ENCODE assay signal across 8 cellular contexts in the genomic region with DNA sequence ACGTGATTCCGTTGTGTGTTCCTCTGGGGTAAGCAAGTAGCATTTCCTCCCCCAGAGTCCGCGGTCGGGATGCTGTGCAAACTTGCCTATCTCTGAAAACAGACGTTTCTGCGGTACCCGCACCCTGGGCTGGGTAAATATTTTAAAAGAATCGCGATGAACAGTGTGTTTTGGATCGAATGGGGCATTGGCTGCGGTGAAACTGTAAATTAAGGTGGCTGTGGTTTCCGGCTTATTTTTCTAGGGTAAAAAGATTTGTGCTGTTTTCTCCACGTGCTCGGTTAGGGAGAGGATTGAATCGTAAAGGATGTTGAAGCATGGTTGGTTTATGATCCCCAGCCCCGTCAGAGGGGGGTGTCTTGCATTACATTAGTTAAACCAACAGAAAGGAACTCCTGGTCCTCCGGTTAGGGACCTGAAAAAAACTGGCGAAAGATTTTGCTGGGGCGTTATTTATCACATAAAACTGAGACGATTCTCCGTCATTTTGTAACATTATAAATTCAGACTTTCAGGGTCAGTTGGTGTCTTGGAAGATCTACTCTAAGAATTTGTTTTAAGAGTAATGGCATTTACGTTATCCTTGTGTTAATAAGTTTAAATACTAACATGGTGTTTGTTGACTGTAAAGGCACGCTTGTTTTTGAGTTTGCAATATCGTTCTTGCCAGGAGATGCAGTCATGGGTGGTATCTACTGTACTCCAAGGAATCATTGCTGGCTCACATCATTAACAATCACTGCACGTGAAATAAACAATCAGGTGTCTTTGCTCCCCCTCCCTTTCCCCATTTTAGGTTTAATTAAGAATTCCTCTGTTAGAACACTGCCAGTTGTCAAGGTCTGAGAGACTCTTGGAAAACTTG. TPM values are rescaled to one million over a fixed set of nuclear protein-coding genes. Genes with fewer than 3 reads are reported as not detected.
DNase-seq lines count a peak whose midpoint lies in the region; ATAC-seq and TF ChIP-seq lines count a peak whose summit lies in the region.

No MANE protein-coding gene starts in this region.

- DNase-seq in activated naive CD4-positive, alpha-beta T cell treated with anti-CD3 and anti-CD28 coated beads, Interleukin-2, amount 10 ng/mL, durations not matched to agents 7 days and 5 days = peak; percentile 30
- DNase-seq in activated naive CD4-positive, alpha-beta T cell treated with anti-CD3 and anti-CD28 coated beads, Interleukin-2, amount 50 U/mL, for 16 hours = no peak
- no peak for DNase-seq in RWPE2 (ENCODE audit: low spot score)
- peak; percentile 58 to 68 for DNase-seq in fibroblast of lung (ENCODE audit: low read depth in 2 of 2)
- DNase-seq in HT-29 (ENCODE audit: low spot score) = no peak
- no peak for DNase-seq in SKM-1 treated with dmso at 0.1 percent for 144 hours (lab: John Stamatoyannopoulos, UW; ENCODE audit: unreplicated experiment)

- peak overlapping the region; percentile 90 for H2AFZ ChIP-seq in fibroblast of lung (ENCODE audit: low read length)

- no peaks in the 10 kb centered on the region for H3K36me3 Mint-ChIP-seq in activated naive CD4-positive, alpha-beta T cell treated with anti-CD3 and anti-CD28 coated beads, Interleukin-2, amount 10 ng/mL, durations not matched to agents 7 days and 5 days

- TF ChIP-seq CTCF in RWPE2 (IDR thresholded peaks at IDR 0.05; ENCODE audit: poor library complexity, severe bottlenecking) (no peak), fibroblast of lung (conservative IDR thresholded peaks at IDR 0.05 in 1 of 2, IDR thresholded peaks at IDR 0.05 in 1 of 2; ENCODE audit: low read depth in 1 of 2, low read length in 2 of 2) (no peak)

- H3K27ac Mint-ChIP-seq in activated naive CD4-positive, alpha-beta T cell treated with anti-CD3 and anti-CD28 coated beads, Interleukin-2, amount 10 ng/mL, durations not matched to agents 7 days and 5 days = no peak overlapping the region

- peaks cover 40% of the 10 kb centered on the region for H3K27me3 Mint-ChIP-seq in activated naive CD4-positive, alpha-beta T cell treated with anti-CD3 and anti-CD28 coated beads, Interleukin-2, amount 10 ng/mL, durations not matched to agents 7 days and 5 days

- no peak for TF ChIP-seq POLR2A in GM18505 (IDR thresholded peaks at IDR 0.05; ENCODE audit: borderline replicate concordance, extremely low read depth, insufficient read depth, insufficient read length)

- H3K27ac ChIP-seq in RWPE2 (ENCODE audit: poor library complexity, severe bottlenecking) (no peak overlapping the region), fibroblast of lung (ENCODE audit: insufficient read depth, low read length) (no peak overlapping the region), rectal smooth muscle tissue (ENCODE audit: low read depth, low read length) (no peak overlapping the region)

- ATAC-seq in RWPE2 (ENCODE audit: low read depth) = peak; percentile 46
- no peak for ATAC-seq in GM18505 (IDR thresholded peaks at IDR 0.05; ENCODE audit: unreplicated experiment)

- H3K79me2 ChIP-seq in fibroblast of lung (ENCODE audit: control insufficient read depth, insufficient read depth, low read length) = no peaks in the 10 kb centered on the region

- H3K9me3 ChIP-seq in RWPE2 (ENCODE audit: severe bottlenecking) = no peaks in the 10 kb centered on the region
- H3K9me3 ChIP-seq in fibroblast of lung (ENCODE audit: control insufficient read depth, insufficient read depth, low read depth, low read length) = no peaks in the 10 kb centered on the region

- H3K4me3 ChIP-seq in RWPE2 (ENCODE audit: severe bottlenecking) (peak overlapping the region; percentile 41), fibroblast of lung (replicated peaks in 1 of 4; ENCODE audit: control extremely low read depth in 1 of 4, insufficient read depth in 1 of 4, low read depth in 3 of 4, low read length in 4 of 4) (peak overlapping the region; percentile 62 to 81 (median 66)), rectal smooth muscle tissue (ENCODE audit: low read length) (peak overlapping the region; percentile 77)

- H3K4me1 Mint-ChIP-seq in activated naive CD4-positive, alpha-beta T cell treated with anti-CD3 and anti-CD28 coated beads, Interleukin-2, amount 10 ng/mL, durations not matched to agents 7 days and 5 days = peaks cover 24% of the 10 kb centered on the region

- H4K20me1 ChIP-seq in fibroblast of lung (ENCODE audit: control insufficient read depth, extremely low read depth, insufficient read depth, low read length) = no peaks in the 10 kb centered on the region

- CTCF ChIA-PET in activated naive CD4-positive, alpha-beta T cell treated with anti-CD3 and anti-CD28 coated beads, Interleukin-2, amount 10 ng/mL, durations not matched to agents 7 days and 5 days (lab: Charles Lee) = interaction anchor here (0.7 kb wide), 1 partner anchor 15 kb away, joined by 3 read pairs; no protein-coding TSS in a partner anchor

- peak overlapping the region; percentile 96 for H3K4me2 ChIP-seq in fibroblast of lung (ENCODE audit: extremely low read depth, insufficient read depth, low read length)

- H3K4me1 ChIP-seq in RWPE2 (ENCODE audit: insufficient read depth, poor library complexity, severe bottlenecking) = no peaks in the 10 kb centered on the region
- no peaks in the 10 kb centered on the region for H3K4me1 ChIP-seq in fibroblast of lung (ENCODE audit: control insufficient read depth, extremely low read depth, insufficient read depth, low read length)
- H3K4me1 ChIP-seq in rectal smooth muscle tissue (ENCODE audit: control insufficient read depth, insufficient read depth, low read length) = peaks cover 2% of the 10 kb centered on the region

- H3K4me3 Mint-ChIP-seq in activated naive CD4-positive, alpha-beta T cell treated with anti-CD3 and anti-CD28 coated beads, Interleukin-2, amount 10 ng/mL, durations not matched to agents 7 days and 5 days = peak overlapping the region; percentile 80

- no peaks in the 10 kb centered on the region for H3K36me3 ChIP-seq in RWPE2 (ENCODE audit: low read depth)
- no peaks in the 10 kb centered on the region for H3K36me3 ChIP-seq in fibroblast of lung (ENCODE audit: control insufficient read depth, insufficient read depth, low read length)
- H3K36me3 ChIP-seq in rectal smooth muscle tissue (ENCODE audit: control insufficient read depth, insufficient read depth, low read length) = no peaks in the 10 kb centered on the region

- H3K9me3 Mint-ChIP-seq in activated naive CD4-positive, alpha-beta T cell treated with anti-CD3 and anti-CD28 coated beads, Interleukin-2, amount 10 ng/mL, durations not matched to agents 7 days and 5 days = no peaks in the 10 kb centered on the region

- H3K9ac ChIP-seq in fibroblast of lung (ENCODE audit: insufficient read depth, low read length) (no peak overlapping the region), rectal smooth muscle tissue (ENCODE audit: low read length) (no peak overlapping the region)

- H3K27me3 ChIP-seq in RWPE2 (ENCODE audit: insufficient read depth, poor library complexity, severe bottlenecking) = no peaks in the 10 kb centered on the region
- H3K27me3 ChIP-seq in fibroblast of lung (ENCODE audit: control insufficient read depth, insufficient read depth, low read length) = peaks cover 4% of the 10 kb centered on the region
- peaks cover 19% of the 10 kb centered on the region for H3K27me3 ChIP-seq in rectal smooth muscle tissue (ENCODE audit: control insufficient read depth, insufficient read depth, low read length)

RNA-seq across cellular contexts. Expression of a gene that starts 1.4 kb away (rescaled TPM):
- under 0.01 TPM in 2 replicates for total RNA-seq in fibroblast of lung
- 0.52 and 0.59 TPM in 2 replicates for polyA plus RNA-seq in fibroblast of lung
- polyA plus RNA-seq in fibroblast of lung (2012) = 0.54 and 0.59 TPM in 2 replicates
- polyA minus RNA-seq in fibroblast of lung (ENCODE audit: low replicate concordance) = 6.4 TPM in 1 of 2 replicates, not detected in the other
- not detected in 2 replicates for total RNA-seq in HT-29 (2014; rRNA removed; shearing (Covaris generic))

Comparison
In these comparisons a context has a peak if more than half of its experiments do, and no peak if none do; other contexts are left out.
1. DNase-seq: peak in activated naive CD4-positive, alpha-beta T cell treated with anti-CD3 and anti-CD28 coated beads, Interleukin-2, amount 10 ng/mL, durations not matched to agents 7 days and 5 days (single experiment) and fibroblast of lung (2 of 2); none in activated naive CD4-positive, alpha-beta T cell treated with anti-CD3 and anti-CD28 coated beads, Interleukin-2, amount 50 U/mL, for 16 hours (single experiment), RWPE2 (single experiment), HT-29 (single experiment) and SKM-1 treated with dmso at 0.1 percent for 144 hours (single experiment).
2. Peak in every context shown above with its lines, with median percentiles within 50 percentile points of each other: H3K4me3 ChIP-seq.